ENCODE assay signal across 13 cellular contexts in the genomic region with DNA sequence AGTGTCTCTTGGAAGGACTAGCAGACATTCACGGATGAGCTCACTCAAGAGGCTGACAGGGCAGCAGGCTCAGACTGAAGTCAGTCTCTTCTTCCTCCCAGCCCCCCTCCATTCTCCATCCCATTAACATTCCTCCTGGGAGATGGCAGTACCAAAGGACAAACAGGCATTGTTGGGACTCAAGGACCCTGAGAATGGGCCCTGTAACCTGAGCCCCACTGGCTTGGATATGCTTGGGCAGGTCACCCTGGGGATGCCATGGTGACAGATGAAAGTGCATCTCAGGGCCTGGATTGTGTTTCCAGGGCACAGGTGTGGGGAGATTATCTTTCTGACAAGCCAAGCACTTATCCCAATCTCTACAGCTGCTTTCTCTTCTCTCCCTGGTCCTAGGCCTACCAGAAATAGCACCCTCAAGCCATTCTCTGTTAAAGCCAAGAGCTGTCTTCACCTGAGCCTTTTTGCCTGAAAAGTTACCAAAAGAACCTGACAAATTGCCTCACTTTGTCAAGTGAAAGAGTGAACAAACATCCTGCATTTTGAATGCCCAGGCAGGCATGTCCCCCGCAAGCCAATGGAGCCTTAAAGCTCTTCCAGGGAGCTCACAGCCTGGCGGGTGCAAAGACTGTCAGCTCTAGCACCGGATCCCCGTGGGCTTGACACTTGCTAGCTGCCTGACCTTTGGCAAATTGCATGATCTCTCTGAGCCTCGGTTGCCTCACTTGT.
DNase-seq lines count a peak whose midpoint lies in the region; ATAC-seq and TF ChIP-seq lines count a peak whose summit lies in the region.
"Had no signal": no experiment of that assay in that cellular context is flagged by ENCODE, and none has a peak within 500 bp of the region (broad histone marks: within the 10 kb centered on the region; RNA-seq: fewer than 3 reads in every experiment).

No MANE protein-coding gene starts in this region.

- no peak overlapping the region for H3K9ac ChIP-seq in trophoblast cell (ENCODE audit: low read length)

- peak overlapping the region; percentile 13 for H3K14ac ChIP-seq in trophoblast cell (ENCODE audit: low read length)

- H3K4ac ChIP-seq in trophoblast cell (ENCODE audit: low read depth, low read length), result peak overlapping the region; percentile 28

- H3K4me3 ChIP-seq in trophoblast cell (ENCODE audit: low read depth, low read length) (no peak overlapping the region), uterus (no peak overlapping the region)
- H3K4me3 ChIP-seq: thoracic aorta had no signal

- H2BK120ac ChIP-seq in trophoblast cell (ENCODE audit: insufficient read depth, low read length, poor library complexity), result peak overlapping the region; percentile 65

- intact Hi-C loops in uterus (cut with DNase I; ENCODE audit: low total_unique reads), result no loop called here

- peaks cover 7% of the 10 kb centered on the region for H3K79me2 ChIP-seq in trophoblast cell (ENCODE audit: control insufficient read depth, insufficient read depth, low read length, poor library complexity)

- peaks cover 34% of the 10 kb centered on the region for H3K79me1 ChIP-seq in trophoblast cell (ENCODE audit: low read length)

- H3K4me1 Mint-ChIP-seq in brain, result peaks cover 41% of the 10 kb centered on the region
- H3K4me1 Mint-ChIP-seq: CD4-positive, CD25-positive, alpha-beta regulatory T cell had no signal

- H3K9me3 ChIP-seq in trophoblast cell (ENCODE audit: insufficient read depth, low read depth, low read length) (no peaks in the 10 kb centered on the region), uterus (no peaks in the 10 kb centered on the region)
- H3K9me3 ChIP-seq: thoracic aorta had no signal

- no CpG with 5 or more reads among the region's 6 CpGs for WGBS in trophoblast cell (ENCODE audit: extremely low coverage, insufficient coverage, insufficient read length)

- H3K27ac ChIP-seq in trophoblast cell (ENCODE audit: low read depth, low read length) (peak overlapping the region; percentile 94), uterus (no peak overlapping the region)
- H3K27ac ChIP-seq: thoracic aorta had no signal

- peak overlapping the region; percentile 83 for H2BK5ac ChIP-seq in trophoblast cell (ENCODE audit: low read depth, low read length, poor library complexity)

- H3K27ac Mint-ChIP-seq in brain, result peak overlapping the region in 4 of 5 experiments; percentile 31 to 81 (median 53)
- H3K27ac Mint-ChIP-seq: CD4-positive, CD25-positive, alpha-beta regulatory T cell had no signal

- H4K8ac ChIP-seq in trophoblast cell (ENCODE audit: low read depth, low read length), result peak overlapping the region; percentile 69

- no peaks in the 10 kb centered on the region for H3K27me3 ChIP-seq in trophoblast cell (ENCODE audit: insufficient read depth, low read length)
- no peaks in the 10 kb centered on the region for H3K27me3 ChIP-seq in uterus

- H3K36me3 ChIP-seq in trophoblast cell (ENCODE audit: control insufficient read depth in 1 of 2, insufficient read depth in 2 of 2, low read length in 2 of 2) (peaks cover 0 to 2% of the 10 kb centered on the region in 2 experiments), uterus (no peaks in the 10 kb centered on the region)
- H3K36me3 ChIP-seq: thoracic aorta had no signal

- ATAC-seq in HG03095 (IDR thresholded peaks at IDR 0.05; ENCODE audit: unreplicated experiment), result no peak

- H3K9me3 Mint-ChIP-seq in brain, result peaks cover 0 to 1% (median 0%) of the 10 kb centered on the region in 5 experiments
- H3K9me3 Mint-ChIP-seq: CD4-positive, CD25-positive, alpha-beta regulatory T cell had no signal

- no peak for TF ChIP-seq POLR2A in uterus (IDR thresholded peaks at IDR 0.05)

- H3K4me1 ChIP-seq in trophoblast cell (ENCODE audit: control insufficient read depth in 1 of 2, insufficient read depth in 2 of 2, low read length in 2 of 2) (peaks cover 30 to 32% of the 10 kb centered on the region in 2 experiments), uterus (no peaks in the 10 kb centered on the region)

- peak overlapping the region; percentile 81 for H2BK12ac ChIP-seq in trophoblast cell (ENCODE audit: low read length)

- H3K36me3 Mint-ChIP-seq in brain, result no peaks in the 10 kb centered on the region
- H3K36me3 Mint-ChIP-seq: CD4-positive, CD25-positive, alpha-beta regulatory T cell had no signal

- peak overlapping the region; percentile 99 for H4K91ac ChIP-seq in trophoblast cell (ENCODE audit: low read depth, low read length)

- no peak overlapping the region for H4K12ac ChIP-seq in trophoblast cell (ENCODE audit: low read depth, low read length)

- H3K4me3 Mint-ChIP-seq in brain, result no peak overlapping the region
- H3K4me3 Mint-ChIP-seq: CD4-positive, CD25-positive, alpha-beta regulatory T cell had no signal

- no peak overlapping the region for H2AFZ ChIP-seq in trophoblast cell (ENCODE audit: insufficient read depth, low read length, poor library complexity)

- TF ChIP-seq CTCF in brain (conservative IDR thresholded peaks at IDR 0.05), result no peak
- no peak for TF ChIP-seq CTCF in uterus (IDR thresholded peaks at IDR 0.05)

- no peaks in the 10 kb centered on the region for H3K27me3 Mint-ChIP-seq in brain
- H3K27me3 Mint-ChIP-seq: CD4-positive, CD25-positive, alpha-beta regulatory T cell had no signal

- H2AK5ac ChIP-seq in trophoblast cell (ENCODE audit: low read length), result peak overlapping the region; percentile 42

- peak overlapping the region; percentile 2 for H3K4me2 ChIP-seq in trophoblast cell (ENCODE audit: low read length)

- peak; percentile 96 for DNase-seq in NCI-H1092 (lab: John Stamatoyannopoulos, UW)
- DNase-seq in NCI-H2171 (lab: John Stamatoyannopoulos, UW), result peak; percentile 100
- no peak for DNase-seq in trophoblast cell
- DNase-seq in uterus, result no peak
- no peak for DNase-seq in dermis blood vessel endothelial cell
- no peak for DNase-seq in NK-92 (lab: John Stamatoyannopoulos, UW; ENCODE audit: unreplicated experiment)
- DNase-seq: activated CD8-positive, alpha-beta memory T cell treated with anti-CD3 and anti-CD28 coated beads for 24 hours; activated naive CD4-positive, alpha-beta T cell treated with anti-CD3 and anti-CD28 coated beads, Interleukin-2, amount 50 U/mL, for 16 hours; CD4-positive, CD25-positive, alpha-beta regulatory T cell; cerebellar nuclear complex had no signal

- H3K23ac ChIP-seq in trophoblast cell (ENCODE audit: low read length), result no peak overlapping the region

- peak overlapping the region; percentile 24 for H3K18ac ChIP-seq in trophoblast cell (ENCODE audit: low read length)

Comparison
In these comparisons a context has a peak if more than half of its experiments do, and no peak if none do; other contexts are left out.
1. DNase-seq: peak in NCI-H1092 (single experiment) and NCI-H2171 (single experiment); none in trophoblast cell (0 of 2), uterus (0 of 2), dermis blood vessel endothelial cell (single experiment) and NK-92 (single experiment).